Comparison of ENCODE assay signal across 11 cellular contexts in the genomic region with DNA sequence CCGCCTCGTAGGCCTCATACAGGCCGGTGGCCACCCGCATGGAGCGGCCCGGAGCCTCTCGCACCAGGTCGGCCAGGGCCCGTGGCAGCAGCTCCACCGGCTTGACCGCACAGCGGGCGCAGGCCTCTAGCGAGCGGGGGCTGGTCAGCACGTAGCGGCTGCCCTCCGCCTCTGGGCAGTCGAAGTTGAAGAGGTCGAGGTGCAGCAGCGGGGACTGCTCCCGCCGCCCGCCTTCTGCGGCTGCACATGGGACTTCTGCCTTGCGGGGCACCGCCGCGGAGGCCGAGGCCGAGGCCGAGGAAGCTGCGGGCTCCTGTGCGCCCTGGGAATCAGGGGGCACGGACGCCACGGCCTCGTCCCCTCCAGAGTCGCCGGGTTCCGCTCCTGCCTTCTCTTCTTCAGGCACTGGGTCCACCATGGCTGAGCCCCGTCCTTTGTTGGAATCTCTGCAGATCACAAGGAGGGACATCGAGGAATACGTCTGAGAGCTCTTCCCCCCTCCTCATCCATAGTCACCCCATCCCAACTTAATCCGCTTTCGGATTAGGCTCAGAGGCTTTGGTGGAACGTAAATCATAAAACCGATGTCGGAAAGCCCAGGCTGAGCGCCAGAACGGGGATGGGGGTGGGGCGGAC. TPM values are rescaled to one million over a fixed set of nuclear protein-coding genes. Genes with fewer than 3 reads are reported as not detected.
DNase-seq lines count a peak whose midpoint lies in the region; TF ChIP-seq lines count a peak whose summit lies in the region.
"Had no signal": no experiment of that assay in that cellular context is flagged by ENCODE, and none has a peak within 500 bp of the region (broad histone marks: within the 10 kb centered on the region; RNA-seq: fewer than 3 reads in every experiment).

No MANE protein-coding gene starts in this region.

- no peak overlapping the region for H2AFZ ChIP-seq in fibroblast of lung (ENCODE audit: low read length)

- H3K4me1 Mint-ChIP-seq in activated CD4-positive, alpha-beta T cell treated with anti-CD3 and anti-CD28 coated beads, Interleukin-2, amount 10 ng/mL, durations not matched to agents 24 days and 14 days, result peaks cover 6% of the 10 kb centered on the region

- 22 to 50% (median 26%) methylated on average over 9 to 52 of the region's 52 CpGs for WGBS in spleen, 5 donors

- H4K20me1 ChIP-seq in fibroblast of lung (ENCODE audit: control insufficient read depth, extremely low read depth, insufficient read depth, low read length), result no peaks in the 10 kb centered on the region

- no peaks in the 10 kb centered on the region for H3K79me2 ChIP-seq in fibroblast of lung (ENCODE audit: control insufficient read depth, insufficient read depth, low read length)

- intact Hi-C loops in activated CD4-positive, alpha-beta T cell treated with anti-CD3 and anti-CD28 coated beads, Interleukin-2, amount 10 ng/mL, durations not matched to agents 24 days and 14 days (cut with micrococcal nuclease), result loop anchor here (5.0 kb wide), 2 partner anchors 91 to 311 kb away; a partner anchor contains a TSS
- intact Hi-C loops in spleen (cut with DNase I; ENCODE audit: low total_unique reads), result loop anchor here (10.0 kb wide), 1 partner anchor 329 kb away; no protein-coding TSS in a partner anchor

- H3K27ac Mint-ChIP-seq in activated CD4-positive, alpha-beta T cell treated with anti-CD3 and anti-CD28 coated beads, Interleukin-2, amount 10 ng/mL, durations not matched to agents 24 days and 14 days, result no peak overlapping the region
- H3K27ac Mint-ChIP-seq: activated CD8-positive, alpha-beta T cell treated with anti-CD3 and anti-CD28 coated beads for 36 hours had no signal

- no peak overlapping the region for H3K27ac ChIP-seq in fibroblast of lung (ENCODE audit: insufficient read depth, low read length)
- no peak overlapping the region for H3K27ac ChIP-seq in spleen
- H3K27ac ChIP-seq: ovary had no signal

- H3K9me3 ChIP-seq in fibroblast of lung (ENCODE audit: control insufficient read depth, insufficient read depth, low read depth, low read length) (no peaks in the 10 kb centered on the region), spleen (no peaks in the 10 kb centered on the region)
- H3K9me3 ChIP-seq: ovary had no signal

- H3K9me3 Mint-ChIP-seq in activated CD4-positive, alpha-beta T cell treated with anti-CD3 and anti-CD28 coated beads, Interleukin-2, amount 10 ng/mL, durations not matched to agents 24 days and 14 days, result no peaks in the 10 kb centered on the region
- H3K9me3 Mint-ChIP-seq: activated CD8-positive, alpha-beta T cell treated with anti-CD3 and anti-CD28 coated beads for 36 hours had no signal

- H3K4me2 ChIP-seq in fibroblast of lung (ENCODE audit: extremely low read depth, insufficient read depth, low read length), result peak overlapping the region; percentile 19

- peak overlapping the region; percentile 58 for H3K4me3 Mint-ChIP-seq in activated CD4-positive, alpha-beta T cell treated with anti-CD3 and anti-CD28 coated beads, Interleukin-2, amount 10 ng/mL, durations not matched to agents 24 days and 14 days
- H3K4me3 Mint-ChIP-seq: activated CD8-positive, alpha-beta T cell treated with anti-CD3 and anti-CD28 coated beads for 36 hours had no signal

- no peaks in the 10 kb centered on the region for H3K36me3 Mint-ChIP-seq in activated CD4-positive, alpha-beta T cell treated with anti-CD3 and anti-CD28 coated beads, Interleukin-2, amount 10 ng/mL, durations not matched to agents 24 days and 14 days (ENCODE audit: low read depth)

- TF ChIP-seq POLR2A in spleen (IDR thresholded peaks at IDR 0.05), result no peak

- H3K27me3 ChIP-seq in fibroblast of lung (ENCODE audit: control insufficient read depth, insufficient read depth, low read length) (peaks cover 48% of the 10 kb centered on the region), spleen (replicated peaks in 1 of 7) (peaks cover 5 to 99% (median 70%) of the 10 kb centered on the region in 7 donors)

- H3K4me3 ChIP-seq in fibroblast of lung (replicated peaks in 1 of 4; ENCODE audit: control extremely low read depth in 1 of 4, insufficient read depth in 1 of 4, low read depth in 3 of 4, low read length in 4 of 4) (no peak overlapping the region), spleen (peak overlapping the region in 6 of 8 donors; percentile 10 to 69 (median 32))

- H3K4me1 ChIP-seq in fibroblast of lung (ENCODE audit: control insufficient read depth, extremely low read depth, insufficient read depth, low read length) (no peaks in the 10 kb centered on the region), spleen (peaks cover 13 to 42% (median 37%) of the 10 kb centered on the region in 6 donors)

- TF ChIP-seq CTCF in fibroblast of lung (conservative IDR thresholded peaks at IDR 0.05 in 1 of 2, IDR thresholded peaks at IDR 0.05 in 1 of 2; ENCODE audit: low read depth in 1 of 2, low read length in 2 of 2), result no peak
- TF ChIP-seq CTCF in spleen (IDR thresholded peaks at IDR 0.05 in 8 of 11, conservative IDR thresholded peaks at IDR 0.05 in 3 of 11), result no peak

- H3K9ac ChIP-seq in fibroblast of lung (ENCODE audit: insufficient read depth, low read length), result no peak overlapping the region

- peak; percentile 56 for DNase-seq in activated CD4-positive, alpha-beta T cell treated with anti-CD3 and anti-CD28 coated beads, Interleukin-2, amount 10 ng/mL, durations not matched to agents 24 days and 14 days
- DNase-seq in activated CD4-positive, alpha-beta T cell treated with anti-CD3 and anti-CD28 coated beads, Interleukin-2, amount 50 U/mL, for 4 hours, result no peak
- DNase-seq in NCI-H82 treated with DMSO at 0.1 percent for 48 hours (lab: John Stamatoyannopoulos, UW; ENCODE audit: unreplicated experiment) (peak; percentile 95), fibroblast of lung (ENCODE audit: low read depth in 2 of 2) (no peak), spleen (no peak), SHP77 treated with DMSO at 0.1 percent for 48 hours (lab: John Stamatoyannopoulos, UW) (no peak), KG1 (lab: John Stamatoyannopoulos, UW) (no peak), SK-N-DZ (ENCODE audit: low spot score) (no peak)
- DNase-seq: cerebellar nuclear complex had no signal

- H3K27me3 Mint-ChIP-seq in activated CD4-positive, alpha-beta T cell treated with anti-CD3 and anti-CD28 coated beads, Interleukin-2, amount 10 ng/mL, durations not matched to agents 24 days and 14 days, result peaks cover 75% of the 10 kb centered on the region

- H3K36me3 ChIP-seq in fibroblast of lung (ENCODE audit: control insufficient read depth, insufficient read depth, low read length) (no peaks in the 10 kb centered on the region), spleen (no peaks in the 10 kb centered on the region)
- H3K36me3 ChIP-seq: ovary had no signal

RNA-seq across cellular contexts. Expression of a gene that starts 1.3 kb away (rescaled TPM):
- 0.05 TPM in 1 of 2 replicates, not detected in the other for total RNA-seq in activated CD4-positive, alpha-beta T cell treated with anti-CD3 and anti-CD28 coated beads, Interleukin-2, amount 10 ng/mL, durations not matched to agents 24 days and 14 days
- not detected in 2 replicates for total RNA-seq in fibroblast of lung
- not detected in 2 replicates for polyA plus RNA-seq in fibroblast of lung
- not detected in 2 replicates for polyA plus RNA-seq in fibroblast of lung (2012)
- polyA minus RNA-seq in fibroblast of lung (ENCODE audit: low replicate concordance), result not detected in 2 replicates
- total RNA-seq in spleen, result not detected
- polyA plus RNA-seq in spleen, result not detected
- 5.1 and 7.3 TPM in 2 replicates for polyA plus RNA-seq in SK-N-DZ (2014; cell fraction: cytosol; rRNA removed)
- 4.1 and 4.8 TPM in 2 replicates for polyA plus RNA-seq in SK-N-DZ (2014; cell fraction: nucleus; rRNA removed)
- total RNA-seq: activated CD8-positive, alpha-beta T cell treated with anti-CD3 and anti-CD28 coated beads for 36 hours; ovary had no signal

RNA-seq across cellular contexts. Expression of a gene that starts 38.1 kb away (rescaled TPM):
- 73.4 and 78.9 TPM in 2 replicates for total RNA-seq in activated CD4-positive, alpha-beta T cell treated with anti-CD3 and anti-CD28 coated beads, Interleukin-2, amount 10 ng/mL, durations not matched to agents 24 days and 14 days
- total RNA-seq in fibroblast of lung, result 5.6 and 9.1 TPM in 2 replicates
- polyA plus RNA-seq in fibroblast of lung, result 9.2 and 11.4 TPM in 2 replicates
- 7.2 and 9.7 TPM in 2 replicates for polyA plus RNA-seq in fibroblast of lung (2012)
- polyA minus RNA-seq in fibroblast of lung (ENCODE audit: low replicate concordance), result 18.3 and 25.3 TPM in 2 replicates
- 100 to 1,000 TPM in 3 of 7 donors, 10 to 100 TPM in 4; 76.1 to 120 (median 96.1) TPM for total RNA-seq in spleen
- 10 to 100 TPM; 10.7 to 20.4 (median 11.3) TPM for polyA plus RNA-seq in spleen
- 1.9 and 2.3 TPM in 2 replicates for polyA plus RNA-seq in SK-N-DZ (2014; cell fraction: cytosol; rRNA removed)
- polyA plus RNA-seq in SK-N-DZ (2014; cell fraction: nucleus; rRNA removed), result 1.8 and 6.1 TPM in 2 replicates

Comparison
In these comparisons a context has a peak if more than half of its experiments do, and no peak if none do; other contexts are left out.
1. DNase-seq: peak in activated CD4-positive, alpha-beta T cell treated with anti-CD3 and anti-CD28 coated beads, Interleukin-2, amount 10 ng/mL, durations not matched to agents 24 days and 14 days (single experiment) and NCI-H82 treated with DMSO at 0.1 percent for 48 hours (single experiment); none in activated CD4-positive, alpha-beta T cell treated with anti-CD3 and anti-CD28 coated beads, Interleukin-2, amount 50 U/mL, for 4 hours (0 of 2), fibroblast of lung (0 of 2), spleen (single experiment), SHP77 treated with DMSO at 0.1 percent for 48 hours (single experiment), KG1 (single experiment) and SK-N-DZ (single experiment).
2. H3K4me3 ChIP-seq: peak in spleen (6 of 8); none in fibroblast of lung (0 of 4).